In the genomic region with DNA sequence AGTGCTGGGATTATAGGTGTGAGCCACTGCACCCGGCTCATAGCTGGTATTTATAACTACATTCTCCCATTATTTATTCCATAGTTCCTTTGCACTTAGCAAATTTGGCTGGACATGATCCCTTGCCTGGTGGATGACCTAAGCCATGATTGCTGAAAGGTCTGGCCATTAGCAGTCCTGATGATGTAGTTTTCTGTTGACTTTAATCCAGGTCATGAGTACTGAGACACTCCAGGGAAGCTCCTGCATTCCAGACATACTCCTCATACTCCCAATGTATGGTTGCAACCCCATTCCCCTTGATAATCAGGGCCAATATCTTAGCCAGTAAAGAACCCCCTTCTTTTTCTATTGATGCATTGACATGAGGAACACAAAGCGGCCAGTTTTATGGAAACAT, we compare ENCODE assay signal across 1 cellular context.
TF ChIP-seq lines count a peak whose summit lies in the region.

No MANE protein-coding gene starts in this region.

TF ChIP-seq in SK-N-SH, 30 proteins besides CTCF, POLR2A, EP300 and RAD21 (continued from another document):
- peak; percentile 69 for TF ChIP-seq PBX3 (IDR thresholded peaks at IDR 0.05)
- TF ChIP-seq NFIC (IDR thresholded peaks at IDR 0.05; ENCODE audit: borderline replicate concordance) = no peak
- no peak for TF ChIP-seq SIN3A (IDR thresholded peaks at IDR 0.05; ENCODE audit: borderline replicate concordance, low read depth, low read length)
